Comparison of ENCODE assay signal across 8 cellular contexts in genomic region chr9:112037281-112038016, GRCh38.
DNase-seq lines count a peak whose midpoint lies in the region; ATAC-seq and TF ChIP-seq lines count a peak whose summit lies in the region.

No MANE protein-coding gene starts in this region.

- H3K27me3 ChIP-seq in hepatocyte (no peaks in the 10 kb centered on the region), thymus (ENCODE audit: control insufficient read depth, insufficient read depth) (no peaks in the 10 kb centered on the region)

- intact Hi-C loops in posterior vena cava (cut with DNase I): loop anchor here in 1 of 2 donors (10.0 kb wide), 1 partner anchor 63 kb away; no protein-coding TSS in a partner anchor

- H3K4me1 ChIP-seq in hepatocyte (ENCODE audit: insufficient read depth) (no peaks in the 10 kb centered on the region), thymus (ENCODE audit: control insufficient read depth, insufficient read depth, low read length) (peaks cover 2% of the 10 kb centered on the region)

- H4K20me1 ChIP-seq in hepatocyte (ENCODE audit: insufficient read depth, poor library complexity, severe bottlenecking): no peaks in the 10 kb centered on the region

- H3K36me3 Mint-ChIP-seq in glutamatergic neuron (ENCODE audit: unreplicated experiment): no peaks in the 10 kb centered on the region

- no peak overlapping the region for H3K4me3 ChIP-seq in AG10803 (ENCODE audit: low read length)
- no peak overlapping the region for H3K4me3 ChIP-seq in hepatocyte
- no peak overlapping the region for H3K4me3 ChIP-seq in thymus (ENCODE audit: low read length)

- no peaks in the 10 kb centered on the region for H3K27me3 Mint-ChIP-seq in glutamatergic neuron (ENCODE audit: unreplicated experiment)

- H3K36me3 ChIP-seq in hepatocyte (replicated peaks; ENCODE audit: insufficient read depth, low read depth) (no peaks in the 10 kb centered on the region), thymus (ENCODE audit: control insufficient read depth, insufficient read depth) (peaks cover 8% of the 10 kb centered on the region)

- peaks cover 5% of the 10 kb centered on the region for H3K9me3 Mint-ChIP-seq in glutamatergic neuron (ENCODE audit: unreplicated experiment)

- no peak overlapping the region for H3K27ac Mint-ChIP-seq in glutamatergic neuron (ENCODE audit: unreplicated experiment)

- H3K27ac ChIP-seq in hepatocyte (peak overlapping the region; percentile 3), thymus (ENCODE audit: low read depth) (peak overlapping the region; percentile 6)

- no peaks in the 10 kb centered on the region for H3K4me1 Mint-ChIP-seq in glutamatergic neuron (ENCODE audit: low read depth, unreplicated experiment)

- DNase-seq in AG10803 (ENCODE audit: low read depth) (peak; percentile 99), KBM-7 (peak; percentile 94), hepatocyte (ENCODE audit: low spot score) (no peak), posterior vena cava (ENCODE audit: low spot score) (no peak), glutamatergic neuron (no peak)
- DNase-seq in activated CD8-positive, alpha-beta memory T cell treated with anti-CD3 and anti-CD28 coated beads for 4 hours (ENCODE audit: low read depth in 2 of 2): peak; percentile 24 to 41

- peak; percentile 65 for ATAC-seq in GM19452 (IDR thresholded peaks at IDR 0.05; ENCODE audit: unreplicated experiment)

- H2AFZ ChIP-seq in hepatocyte: no peak overlapping the region

- H3K4me3 Mint-ChIP-seq in glutamatergic neuron (ENCODE audit: unreplicated experiment): no peak overlapping the region

- no peaks in the 10 kb centered on the region for H3K79me2 ChIP-seq in hepatocyte

- TF ChIP-seq CTCF in AG10803 (conservative IDR thresholded peaks at IDR 0.05; ENCODE audit: low read length): peak; percentile 26; the same call in 1 of the 2 replicates
- TF ChIP-seq CTCF in hepatocyte (IDR thresholded peaks at IDR 0.05; ENCODE audit: poor library complexity): no peak
- TF ChIP-seq CTCF in glutamatergic neuron (IDR thresholded peaks at IDR 0.05; ENCODE audit: partially characterized antibody, unreplicated experiment): no peak

- no peak overlapping the region for H3K4me2 ChIP-seq in hepatocyte

- 88% methylated on average over 2 of the region's 2 CpGs for WGBS in hepatocyte (ENCODE audit: low lambda C conversion rate, missing lambda C conversion rate)
- 46% methylated on average over 2 of the region's 2 CpGs for WGBS in thymus

- in situ Hi-C loops in KBM-7 (cut with MboI; ENCODE audit: low pct_unique_long_range_greater_than_20kb, low sequenced_read_pairs): no loop called here

- H3K9me2 ChIP-seq in hepatocyte (replicated peaks; ENCODE audit: insufficient read depth): no peaks in the 10 kb centered on the region

- no peaks in the 10 kb centered on the region for H3K9me3 ChIP-seq in hepatocyte (ENCODE audit: low read depth)
- no peaks in the 10 kb centered on the region for H3K9me3 ChIP-seq in thymus (ENCODE audit: control insufficient read depth)

Comparison
In these comparisons a context has a peak if more than half of its experiments do, and no peak if none do; other contexts are left out.
1. DNase-seq: peak in AG10803 (single experiment), KBM-7 (single experiment) and activated CD8-positive, alpha-beta memory T cell treated with anti-CD3 and anti-CD28 coated beads for 4 hours (2 of 2); none in hepatocyte (single experiment), posterior vena cava (single experiment) and glutamatergic neuron (single experiment).